Comparison of ENCODE assay signal across 16 cellular contexts in genomic region chr21:36606983-36607325, GRCh38.
DNase-seq lines count a peak whose midpoint lies in the region; ATAC-seq, FAIRE-seq and TF ChIP-seq lines count a peak whose summit lies in the region.
"Had no signal": no experiment of that assay in that cellular context is flagged by ENCODE, and none has a peak within 500 bp of the region (broad histone marks: within the 10 kb centered on the region; RNA-seq: fewer than 3 reads in every experiment).

No MANE protein-coding gene starts in this region.

- H3K18ac ChIP-seq in neuronal stem cell (ENCODE audit: low read length) = no peak overlapping the region

- no peak overlapping the region for H4K91ac ChIP-seq in neuronal stem cell (ENCODE audit: low read depth, low read length, poor library complexity)

- H2BK120ac ChIP-seq in neuronal stem cell (ENCODE audit: low read depth, low read length) = no peak overlapping the region

- peak overlapping the region; percentile 7 for H2BK15ac ChIP-seq in neuronal stem cell (ENCODE audit: low read length)

- H3K4me2 ChIP-seq in HepG2 (ENCODE audit: low read depth, low read length) (no peak overlapping the region), neuronal stem cell (ENCODE audit: insufficient read depth, low read length, poor library complexity, severe bottlenecking) (no peak overlapping the region)

- no peaks in the 10 kb centered on the region for H3K79me2 ChIP-seq in HepG2 (ENCODE audit: insufficient read depth, low read length)

- in situ Hi-C loops in HepG2 (cut with HindIII; ENCODE audit: extremely low pct_ligation_motif_present, low pct_unique_long_range_greater_than_20kb) = no loop called here

- H3K9me3 ChIP-seq in HepG2 (ENCODE audit: low read length) = no peaks in the 10 kb centered on the region
- H3K9me3 ChIP-seq in neuronal stem cell (replicated peaks in 1 of 2; ENCODE audit: control insufficient read depth in 2 of 2, insufficient read depth in 1 of 2, low read depth in 1 of 2, low read length in 2 of 2) = peaks cover 0 to 3% of the 10 kb centered on the region in 2 donors
- H3K9me3 ChIP-seq in CD4-positive, alpha-beta T cell (ENCODE audit: control insufficient read depth, low read length) = no peaks in the 10 kb centered on the region
- H3K9me3 ChIP-seq: BE2C, Caco-2, HAP-1 had no signal

- H3K4me1 Mint-ChIP-seq in CD4-positive, alpha-beta T cell (ENCODE audit: low read depth) = peaks cover 23% of the 10 kb centered on the region

- H3K27me3 Mint-ChIP-seq in CD4-positive, alpha-beta T cell = no peaks in the 10 kb centered on the region

- H3K9ac ChIP-seq in HepG2 (ENCODE audit: insufficient read depth, low read depth, low read length) = no peak overlapping the region
- H3K9ac ChIP-seq in neuronal stem cell (ENCODE audit: low read depth, low read length, poor library complexity) = peak overlapping the region; percentile 38

- no peak overlapping the region for H3K23ac ChIP-seq in neuronal stem cell (ENCODE audit: low read depth, low read length, poor library complexity)

- no peak for FAIRE-seq in HepG2 (lab: Jason Lieb, UNC)
- FAIRE-seq: A204.1, D721Med, G401.6, GM12891 had no signal

- TF ChIP-seq POLR2A in HepG2 (IDR thresholded peaks at IDR 0.05; ENCODE audit: insufficient read depth in 1 of 2, low read depth in 2 of 2, low read length in 2 of 2) = no peak

- H3K14ac ChIP-seq in neuronal stem cell (ENCODE audit: low read length) = no peak overlapping the region

- H3K27ac ChIP-seq in VCaP (peak overlapping the region; percentile 6; the same call in 1 of the 2 replicates), HepG2 (ENCODE audit: extremely low read length, insufficient read depth, low read length) (no peak overlapping the region), neuronal stem cell (replicated peaks; ENCODE audit: low read length) (no peak overlapping the region), foreskin keratinocyte (no peak overlapping the region)
- H3K27ac ChIP-seq in CD4-positive, alpha-beta T cell (ENCODE audit: low read depth, low read length) = no peak overlapping the region

- H3K4me3 ChIP-seq in HepG2 (replicated peaks in 1 of 3; ENCODE audit: insufficient read depth in 1 of 3, low read depth in 2 of 3, low read length in 3 of 3) = no peak overlapping the region
- H3K4me3 ChIP-seq in neuronal stem cell (ENCODE audit: low read length in 2 of 2) = no peak overlapping the region
- H3K4me3 ChIP-seq: HAP-1 had no signal

- no peak overlapping the region for H4K8ac ChIP-seq in neuronal stem cell (ENCODE audit: low read depth, low read length)

- H3K4me3 Mint-ChIP-seq in CD4-positive, alpha-beta T cell = no peak overlapping the region
- H3K4me3 Mint-ChIP-seq: CD4-positive, CD25-positive, alpha-beta regulatory T cell had no signal

- H3K36me3 Mint-ChIP-seq in CD4-positive, alpha-beta T cell (ENCODE audit: low read depth) = no peaks in the 10 kb centered on the region
- H3K36me3 Mint-ChIP-seq: CD4-positive, CD25-positive, alpha-beta regulatory T cell had no signal

- ATAC-seq in HepG2 = peak; percentile 31; the same call in 1 of the 3 replicates
- ATAC-seq in CD4-positive, alpha-beta T cell (ENCODE audit: poor library complexity) = no peak
- ATAC-seq in foreskin keratinocyte = no peak
- no peak for ATAC-seq in GM18867 (IDR thresholded peaks at IDR 0.05; ENCODE audit: unreplicated experiment)
- no peak for ATAC-seq in GM18907 (IDR thresholded peaks at IDR 0.05; ENCODE audit: unreplicated experiment)

- DNase-seq in HepG2 (ENCODE audit: low spot score) = no peak
- DNase-seq in neuronal stem cell (ENCODE audit: low spot score) = no peak
- no peak for DNase-seq in CD4-positive, alpha-beta T cell
- no peak for DNase-seq in foreskin keratinocyte
- DNase-seq: ACHN; BE2C; Caco-2; CD4-positive, CD25-positive, alpha-beta regulatory T cell had no signal

- H2AK5ac ChIP-seq in neuronal stem cell (ENCODE audit: low read depth, low read length) = no peak overlapping the region

- no peak overlapping the region for H2BK12ac ChIP-seq in neuronal stem cell (ENCODE audit: low read length)

- H3K27me3 ChIP-seq in HepG2 (ENCODE audit: control insufficient read depth in 1 of 2, insufficient read depth in 2 of 2, low read length in 2 of 2) = peaks cover 2 to 32% of the 10 kb centered on the region in 2 experiments; a peak in 2 of 5 replicates
- peaks cover 0 to 9% (median 0%) of the 10 kb centered on the region in 3 experiments for H3K27me3 ChIP-seq in neuronal stem cell (ENCODE audit: control insufficient read depth in 3 of 3, insufficient read depth in 3 of 3, low read depth in 1 of 3, low read length in 3 of 3)
- no peaks in the 10 kb centered on the region for H3K27me3 ChIP-seq in CD4-positive, alpha-beta T cell (ENCODE audit: control insufficient read depth, insufficient read depth, low read length)
- H3K27me3 ChIP-seq in foreskin keratinocyte = peaks cover 37% of the 10 kb centered on the region

- H3K79me1 ChIP-seq in neuronal stem cell (ENCODE audit: low read depth, low read length) = no peaks in the 10 kb centered on the region

- BruUV-seq in HepG2 (replicated peaks; lab: Mats Ljungman, UMichigan) = no TSS peak

- TF ChIP-seq RAD21 in HepG2 (CRISPR knock-in tag; IDR thresholded peaks at IDR 0.05) = no peak

- no peak overlapping the region for H3K27ac Mint-ChIP-seq in CD4-positive, alpha-beta T cell

- POLR2A ChIA-PET in HepG2 (lab: Yijun Ruan, JAX) = no interaction called here
- POLR2A ChIA-PET in CD4-positive, alpha-beta T cell (lab: Charles Lee) = no interaction called here

- peak overlapping the region; percentile 26 for H2BK5ac ChIP-seq in neuronal stem cell (ENCODE audit: low read length)

- intact Hi-C loops in HepG2 (cut with micrococcal nuclease; ENCODE audit: unreplicated experiment) = no loop called here
- intact Hi-C loops in CD4-positive, alpha-beta T cell (cut with DNase I, micrococcal nuclease) = no loop called here

- TF ChIP-seq EP300 in HepG2 (IDR thresholded peaks at IDR 0.05; ENCODE audit: low read depth in 2 of 2, low read length in 2 of 2) (no peak), HepG2 (CRISPR knock-in tag; IDR thresholded peaks at IDR 0.05; ENCODE audit: borderline replicate concordance) (no peak)

- H2AFZ ChIP-seq in HepG2 (ENCODE audit: low read length) (no peak overlapping the region), neuronal stem cell (ENCODE audit: low read length) (no peak overlapping the region)

- CTCF ChIA-PET in HepG2 (lab: Yijun Ruan, JAX; ENCODE audit: low intra/inter-chr PET ratio, low total read pairs) = no interaction called here
- CTCF ChIA-PET in CD4-positive, alpha-beta T cell (lab: Charles Lee) = no interaction called here

- H3K4ac ChIP-seq in neuronal stem cell (ENCODE audit: low read length) = no peak overlapping the region

- 10% methylated on average over 2 of the region's 6 CpGs for WGBS in HepG2 (ENCODE audit: low lambda C conversion rate)
- no CpG with 5 or more reads among the region's 6 CpGs for WGBS in neuronal stem cell (ENCODE audit: extremely low coverage in 2 of 2, insufficient read length in 2 of 2, insufficient replicate concordance in 1 of 2), 2 donors

- H3K4me1 ChIP-seq in HepG2 (ENCODE audit: insufficient read depth, low read length) (no peaks in the 10 kb centered on the region), neuronal stem cell (ENCODE audit: control insufficient read depth in 2 of 2, insufficient read depth in 1 of 2, low read depth in 1 of 2, low read length in 2 of 2) (peaks cover 0 to 8% of the 10 kb centered on the region in 2 donors), foreskin keratinocyte (no peaks in the 10 kb centered on the region)
- H3K4me1 ChIP-seq: BE2C, Caco-2, HAP-1 had no signal

- no peaks in the 10 kb centered on the region for H4K20me1 ChIP-seq in HepG2 (ENCODE audit: insufficient read depth, low read length)

- H3K36me3 ChIP-seq in HepG2 (replicated peaks in 1 of 2; ENCODE audit: control insufficient read depth in 1 of 2, insufficient read depth in 2 of 2, low read length in 2 of 2) = no peaks in the 10 kb centered on the region
- no peaks in the 10 kb centered on the region for H3K36me3 ChIP-seq in neuronal stem cell (replicated peaks in 1 of 2; ENCODE audit: control insufficient read depth in 2 of 2, insufficient read depth in 2 of 2, low read length in 2 of 2)
- H3K36me3 ChIP-seq: BE2C, HAP-1 had no signal

- H3K9me3 Mint-ChIP-seq in CD4-positive, alpha-beta T cell = peaks cover 5% of the 10 kb centered on the region

- TF ChIP-seq CTCF in VCaP (conservative IDR thresholded peaks at IDR 0.05) (no peak), HepG2 (CRISPR knock-in tag; IDR thresholded peaks at IDR 0.05) (no peak), foreskin keratinocyte (conservative IDR thresholded peaks at IDR 0.05) (no peak)
- TF ChIP-seq CTCF in CD4-positive, alpha-beta T cell (IDR thresholded peaks at IDR 0.05) = no peak

TF ChIP-seq in HepG2, 621 proteins besides CTCF, POLR2A, EP300 and RAD21:
- TF ChIP-seq ZNF18 (CRISPR knock-in tag; IDR thresholded peaks at IDR 0.05; ENCODE audit: insufficient replicate concordance) (no peak), MEF2D (CRISPR knock-in tag; IDR thresholded peaks at IDR 0.05) (no peak)
